8 cellular contexts compared by ENCODE assay signal in genomic region chr1:31373897-31374486, GRCh38. TPM values are rescaled to one million over a fixed set of nuclear protein-coding genes. Genes with fewer than 3 reads are reported as not detected.
DNase-seq lines count a peak whose midpoint lies in the region; ATAC-seq and TF ChIP-seq lines count a peak whose summit lies in the region.

No MANE protein-coding gene starts in this region.

- TF ChIP-seq POLR2A in IMR-90 (IDR thresholded peaks at IDR 0.05; ENCODE audit: low read depth, low read length), result no peak

- in situ Hi-C loops in IMR-90 (cut with MboI; ENCODE audit: low sequenced_read_pairs), result no loop called here

- no peak overlapping the region for H3K23ac ChIP-seq in IMR-90 (ENCODE audit: low read depth, low read length)

- no peak overlapping the region for H3K4ac ChIP-seq in IMR-90 (ENCODE audit: low read depth, low read length)

- dilution Hi-C loops in IMR-90 (cut with HindIII; ENCODE audit: low sequenced_read_pairs, unreplicated experiment), result no loop called here

- H3K36me3 ChIP-seq in IMR-90 (ENCODE audit: control insufficient read depth, insufficient read depth, low read length), result no peaks in the 10 kb centered on the region
- no peaks in the 10 kb centered on the region for H3K36me3 ChIP-seq in neural progenitor cell

- peaks cover 67% of the 10 kb centered on the region for H3K4me1 Mint-ChIP-seq in chondrocyte (ENCODE audit: low read depth)
- peaks cover 49% of the 10 kb centered on the region for H3K4me1 Mint-ChIP-seq in neural progenitor cell

- H4K8ac ChIP-seq in IMR-90 (ENCODE audit: low read depth in 2 of 2, low read length in 2 of 2), result peak overlapping the region in 1 of 2 experiments; percentile 68; a peak in 2 of 4 replicates

- intact Hi-C loops in IMR-90 (cut with micrococcal nuclease), result no loop called here

- H3F3A ChIP-seq in neural progenitor cell (ENCODE audit: low read depth), result peaks cover 28% of the 10 kb centered on the region

- DNase-seq in AG04450 (ENCODE audit: low read depth, low spot score) (no peak), IMR-90 (no peak), chondrocyte (ENCODE audit: low spot score) (no peak), neural progenitor cell (ENCODE audit: low spot score) (no peak), HPDE6-E6E7 (ENCODE audit: extremely low spot score) (no peak), GM03348 (ENCODE audit: low spot score) (no peak), NCI-H1436 (lab: John Stamatoyannopoulos, UW) (no peak)

- H3K56ac ChIP-seq in IMR-90 (ENCODE audit: extremely low read depth, insufficient read depth, low read length), result no peak overlapping the region

- H3K4me3 ChIP-seq in AG04450 (ENCODE audit: low read depth, low read length), result peak overlapping the region; percentile 22; the same call in 1 of the 2 replicates
- no peak overlapping the region for H3K4me3 ChIP-seq in IMR-90 (ENCODE audit: insufficient read depth, low read depth, low read length)
- H3K4me3 ChIP-seq in neural progenitor cell, result peak overlapping the region; percentile 55

- no peak overlapping the region; the same call in 1 of the 2 replicates for H2AK5ac ChIP-seq in IMR-90 (ENCODE audit: low read depth, low read length)

- H3K79me1 ChIP-seq in IMR-90 (ENCODE audit: low read depth in 1 of 2, low read length in 2 of 2), result no peaks in the 10 kb centered on the region

- H3K9me3 ChIP-seq in AG04450 (ENCODE audit: control insufficient read depth, insufficient read depth, low read length) (no peaks in the 10 kb centered on the region), IMR-90 (ENCODE audit: control insufficient read depth, insufficient read depth, low read length) (no peaks in the 10 kb centered on the region), neural progenitor cell (ENCODE audit: low read depth) (no peaks in the 10 kb centered on the region)

- H2BK120ac ChIP-seq in IMR-90 (ENCODE audit: low read depth, low read length), result no peak overlapping the region

- H2AFZ ChIP-seq in IMR-90 (replicated peaks; ENCODE audit: low read length, poor library complexity) (peak overlapping the region; percentile 88), neural progenitor cell (replicated peaks) (peak overlapping the region; percentile 61)

- H2BK20ac ChIP-seq in IMR-90 (ENCODE audit: low read depth, low read length), result no peak overlapping the region

- peak overlapping the region; percentile 88 for H3K4me3 Mint-ChIP-seq in chondrocyte (ENCODE audit: unreplicated experiment)
- H3K4me3 Mint-ChIP-seq in neural progenitor cell, result peak overlapping the region; percentile 83

- no peak overlapping the region for H2BK5ac ChIP-seq in IMR-90 (ENCODE audit: low read depth, low read length, poor library complexity, severe bottlenecking)

- peak overlapping the region; percentile 46 for H2AK9ac ChIP-seq in IMR-90 (replicated peaks; ENCODE audit: low read depth, low read length, poor library complexity)

- TF ChIP-seq RAD21 in IMR-90 (IDR thresholded peaks at IDR 0.05; ENCODE audit: low read length), result no peak

- 0 out of 2 replicates have a peak overlapping the region, but pooled peaks have one; percentile 56 for H4K5ac ChIP-seq in IMR-90 (ENCODE audit: low read depth, low read length)

- no peak overlapping the region for H3K18ac ChIP-seq in IMR-90 (ENCODE audit: low read depth, low read length)

- H3K36me3 Mint-ChIP-seq in chondrocyte (ENCODE audit: low read depth), result peaks cover 2% of the 10 kb centered on the region
- peaks cover 1% of the 10 kb centered on the region for H3K36me3 Mint-ChIP-seq in neural progenitor cell

- POLR2A ChIA-PET in AG04450 (lab: Yijun Ruan, JAX), result interaction anchor here (0.6 to 0.9 kb wide), 6 partner anchors 23 to 240 kb away, joined by 3 to 6 read pairs (median 3); no protein-coding TSS in a partner anchor
- POLR2A ChIA-PET in IMR-90 (lab: Charles Lee; ENCODE audit: unreplicated experiment), result interaction anchor here (0.6 kb wide), 1 partner anchor 598 kb away, joined by 11 read pairs; no protein-coding TSS in a partner anchor

- H3K4me1 ChIP-seq in IMR-90 (ENCODE audit: control insufficient read depth, insufficient read depth, low read length) (peaks cover 7% of the 10 kb centered on the region), neural progenitor cell (peaks cover 24% of the 10 kb centered on the region)

- peak overlapping the region; percentile 27; the same call in 1 of the 2 replicates for H4K91ac ChIP-seq in IMR-90 (ENCODE audit: insufficient read depth, low read depth, low read length)

- H3K9me3 Mint-ChIP-seq in chondrocyte (ENCODE audit: low read depth), result no peaks in the 10 kb centered on the region
- no peaks in the 10 kb centered on the region for H3K9me3 Mint-ChIP-seq in neural progenitor cell

- H3K27me3 Mint-ChIP-seq in chondrocyte (ENCODE audit: low read depth) (no peaks in the 10 kb centered on the region), neural progenitor cell (ENCODE audit: insufficient read depth, low read depth) (peaks cover 2% of the 10 kb centered on the region)

- no peak overlapping the region for H3K27ac ChIP-seq in AG04450 (ENCODE audit: low read depth, low read length)
- no peak overlapping the region for H3K27ac ChIP-seq in IMR-90 (ENCODE audit: insufficient read depth, low read length)
- no peak overlapping the region for H3K27ac ChIP-seq in neural progenitor cell

- ATAC-seq in IMR-90 (ENCODE audit: low read depth), result no peak
- ATAC-seq in HG03025 (IDR thresholded peaks at IDR 0.05; ENCODE audit: low FRiP score, unreplicated experiment), result no peak

- WGBS in IMR-90 (ENCODE audit: extremely low coverage in 2 of 2, insufficient read length in 1 of 2), 2 experiments, result 0% methylated on average over 3 of the region's 11 CpGs; no CpG with 5 or more reads in 1 of the 2 experiments

- CTCF ChIA-PET in AG04450 (lab: Charles Lee) (interaction anchor here (0.5 to 1.8 kb wide), 7 partner anchors 20 to 190 kb away, joined by 4 to 12 read pairs (median 6); no protein-coding TSS in a partner anchor), IMR-90 (lab: Yijun Ruan, JAX) (interaction anchor here (0.9 to 1.1 kb wide), 3 partner anchors 14 to 48 kb away, joined by 3 to 5 read pairs (median 4); no protein-coding TSS in a partner anchor)

- peak overlapping the region; percentile 78 for H3K4me2 ChIP-seq in IMR-90 (ENCODE audit: low read depth, low read length)
- H3K4me2 ChIP-seq in neural progenitor cell, result peak overlapping the region; percentile 83

- H2BK15ac ChIP-seq in IMR-90 (ENCODE audit: low read depth, low read length), result no peak overlapping the region

- BruUV-seq in IMR-90 (replicated peaks; lab: Mats Ljungman, UMichigan), result no TSS peak

- no peaks in the 10 kb centered on the region for H3K79me2 ChIP-seq in neural progenitor cell (ENCODE audit: low read depth)

- 0 out of 2 replicates have a peak overlapping the region, but pooled peaks have one; percentile 14 for H3K14ac ChIP-seq in IMR-90 (replicated peaks; ENCODE audit: low read depth, low read length)

- peaks cover 7% of the 10 kb centered on the region for H3K9me1 ChIP-seq in IMR-90 (ENCODE audit: insufficient read depth, low read length)

- H4K20me1 ChIP-seq in IMR-90 (ENCODE audit: insufficient read depth, low read length) (no peaks in the 10 kb centered on the region), neural progenitor cell (ENCODE audit: low read depth) (peaks cover 4% of the 10 kb centered on the region)

- TF ChIP-seq CTCF in AG04450 (IDR thresholded peaks at IDR 0.05; ENCODE audit: low read depth, low read length), result no peak
- no peak for TF ChIP-seq CTCF in IMR-90 (conservative IDR thresholded peaks at IDR 0.05; ENCODE audit: low read depth, low read length)
- no peak for TF ChIP-seq CTCF in chondrocyte (IDR thresholded peaks at IDR 0.05)
- TF ChIP-seq CTCF in neural progenitor cell (IDR thresholded peaks at IDR 0.05), result no peak

- H3K9ac ChIP-seq in IMR-90 (ENCODE audit: low read depth, low read length) (peak overlapping the region; percentile 26; the same call in 1 of the 2 replicates), neural progenitor cell (no peak overlapping the region)

- no peaks in the 10 kb centered on the region for H3K27me3 ChIP-seq in AG04450 (ENCODE audit: control insufficient read depth, insufficient read depth, low read length)
- no peaks in the 10 kb centered on the region for H3K27me3 ChIP-seq in IMR-90 (ENCODE audit: control insufficient read depth, insufficient read depth, low read length)
- peaks cover 11% of the 10 kb centered on the region for H3K27me3 ChIP-seq in neural progenitor cell

- peak overlapping the region; percentile 99 for H3K27ac Mint-ChIP-seq in chondrocyte (ENCODE audit: unreplicated experiment)
- peak overlapping the region; percentile 96 for H3K27ac Mint-ChIP-seq in neural progenitor cell

TF ChIP-seq in IMR-90, 13 proteins besides CTCF, POLR2A, EP300 and RAD21 (continues in another document):
- TF ChIP-seq MAZ (IDR thresholded peaks at IDR 0.05; ENCODE audit: borderline replicate concordance, low read depth, low read length), result no peak
- no peak for TF ChIP-seq RCOR1 (IDR thresholded peaks at IDR 0.05; ENCODE audit: insufficient replicate concordance, low read length)
- no peak for TF ChIP-seq USF2 (IDR thresholded peaks at IDR 0.05; ENCODE audit: low read depth, low read length)
- no peak for TF ChIP-seq NFE2L2 (IDR thresholded peaks at IDR 0.05; ENCODE audit: low read depth, low read length)
- TF ChIP-seq CEBPB (IDR thresholded peaks at IDR 0.05; ENCODE audit: low read depth, low read length), result no peak

RNA-seq across cellular contexts. Expression of gene FABP3, which starts 1.1 kb away (rescaled TPM):
- 14.5 and 19.8 TPM in 2 replicates for polyA plus RNA-seq in AG04450 (2011; rRNA removed)
- polyA minus RNA-seq in AG04450 (2011; rRNA and poly(A)+ RNA removed), result 11.0 and 11.4 TPM in 2 replicates
- 4.8 and 5.6 TPM in 2 replicates for total RNA-seq in IMR-90 (2012; rRNA removed)
- polyA plus RNA-seq in IMR-90 (2012; rRNA removed), result 6.6 and 8.6 TPM in 2 replicates
- polyA plus RNA-seq in IMR-90 (2012; cell fraction: cytosol; rRNA removed), result 4.2 and 4.5 TPM in 2 replicates
- polyA plus RNA-seq in IMR-90 (2012; cell fraction: nucleus; rRNA removed; ENCODE audit: low replicate concordance), result 0.59 and 3.4 TPM in 2 replicates
- 51.8 to 83.8 TPM (median 81.4 TPM) in 3 replicates for total RNA-seq in chondrocyte
- 0.93 and 2.2 TPM in 2 replicates for total RNA-seq in neural progenitor cell (ENCODE audit: low replicate concordance)

RNA-seq across cellular contexts. Expression of gene SERINC2, which starts 39.0 kb away (rescaled TPM):
- polyA plus RNA-seq in AG04450 (2011; rRNA removed), result 46.0 and 61.3 TPM in 2 replicates
- polyA minus RNA-seq in AG04450 (2011; rRNA and poly(A)+ RNA removed), result 50.1 and 77.3 TPM in 2 replicates
- 2.0 and 3.1 TPM in 2 replicates for total RNA-seq in IMR-90 (2012; rRNA removed)
- polyA plus RNA-seq in IMR-90 (2012; rRNA removed), result 59.5 and 64.8 TPM in 2 replicates
- polyA plus RNA-seq in IMR-90 (2012; cell fraction: cytosol; rRNA removed), result 22.2 and 123 TPM in 2 replicates
- 50.5 and 133 TPM in 2 replicates for polyA plus RNA-seq in IMR-90 (2012; cell fraction: nucleus; rRNA removed; ENCODE audit: low replicate concordance)
- total RNA-seq in chondrocyte, result 9.1 to 19.8 TPM (median 19.1 TPM) in 3 replicates
- 9.6 and 30.1 TPM in 2 replicates for total RNA-seq in neural progenitor cell (ENCODE audit: low replicate concordance)
